21 cellular contexts compared by ENCODE assay signal in genomic region chr11:78376858-78377257, GRCh38.
"Had no signal": no experiment of that assay in that cellular context is flagged by ENCODE, and none has a peak within 500 bp of the region (broad histone marks: within the 10 kb centered on the region; RNA-seq: fewer than 3 reads in every experiment).

No MANE protein-coding gene starts in this region.

- H3K27me3 ChIP-seq: SJSA1 had no signal

- DNase-seq: IMR-90, MV-4-11, NCI-H1048, NCI-H1105, NCI-H1417, NCI-H1436 treated with DMSO at 0.1 percent for 48 hours, NCI-H1694, NCI-H187 treated with DMSO at 0.1 percent for 48 hours, NCI-H2029 treated with DMSO at 0.1 percent for 48 hours, NCI-H2107, NCI-H2227 treated with DMSO at 0.1 percent for 48 hours, NCI-H524, NCI-H69, NCI-H774, Right ventricle myocardium superior, RPMI8226, SIG-M5 had no signal

- H3K4me3 ChIP-seq: SJSA1, SK-N-MC had no signal

- H3K4me1 ChIP-seq: SJSA1 had no signal

- H3K4me2 ChIP-seq: KMS-11 had no signal

- H3K9me3 ChIP-seq: SJSA1 had no signal

- ATAC-seq: HepG2 had no signal

- H3K9ac ChIP-seq: KMS-11 had no signal

- H3K27ac ChIP-seq: KMS-11, SJSA1, SK-N-MC had no signal

- H3K36me3 ChIP-seq: SJSA1 had no signal
